1 cellular context compared by ENCODE assay signal in genomic region chr1:204136814-204137213, GRCh38.
TF ChIP-seq lines count a peak whose summit lies in the region.

No MANE protein-coding gene starts in this region.

TF ChIP-seq in GM23338, 12 proteins besides CTCF, POLR2A, EP300 and RAD21 (continued from another document):
- TF ChIP-seq, protein P1, sequence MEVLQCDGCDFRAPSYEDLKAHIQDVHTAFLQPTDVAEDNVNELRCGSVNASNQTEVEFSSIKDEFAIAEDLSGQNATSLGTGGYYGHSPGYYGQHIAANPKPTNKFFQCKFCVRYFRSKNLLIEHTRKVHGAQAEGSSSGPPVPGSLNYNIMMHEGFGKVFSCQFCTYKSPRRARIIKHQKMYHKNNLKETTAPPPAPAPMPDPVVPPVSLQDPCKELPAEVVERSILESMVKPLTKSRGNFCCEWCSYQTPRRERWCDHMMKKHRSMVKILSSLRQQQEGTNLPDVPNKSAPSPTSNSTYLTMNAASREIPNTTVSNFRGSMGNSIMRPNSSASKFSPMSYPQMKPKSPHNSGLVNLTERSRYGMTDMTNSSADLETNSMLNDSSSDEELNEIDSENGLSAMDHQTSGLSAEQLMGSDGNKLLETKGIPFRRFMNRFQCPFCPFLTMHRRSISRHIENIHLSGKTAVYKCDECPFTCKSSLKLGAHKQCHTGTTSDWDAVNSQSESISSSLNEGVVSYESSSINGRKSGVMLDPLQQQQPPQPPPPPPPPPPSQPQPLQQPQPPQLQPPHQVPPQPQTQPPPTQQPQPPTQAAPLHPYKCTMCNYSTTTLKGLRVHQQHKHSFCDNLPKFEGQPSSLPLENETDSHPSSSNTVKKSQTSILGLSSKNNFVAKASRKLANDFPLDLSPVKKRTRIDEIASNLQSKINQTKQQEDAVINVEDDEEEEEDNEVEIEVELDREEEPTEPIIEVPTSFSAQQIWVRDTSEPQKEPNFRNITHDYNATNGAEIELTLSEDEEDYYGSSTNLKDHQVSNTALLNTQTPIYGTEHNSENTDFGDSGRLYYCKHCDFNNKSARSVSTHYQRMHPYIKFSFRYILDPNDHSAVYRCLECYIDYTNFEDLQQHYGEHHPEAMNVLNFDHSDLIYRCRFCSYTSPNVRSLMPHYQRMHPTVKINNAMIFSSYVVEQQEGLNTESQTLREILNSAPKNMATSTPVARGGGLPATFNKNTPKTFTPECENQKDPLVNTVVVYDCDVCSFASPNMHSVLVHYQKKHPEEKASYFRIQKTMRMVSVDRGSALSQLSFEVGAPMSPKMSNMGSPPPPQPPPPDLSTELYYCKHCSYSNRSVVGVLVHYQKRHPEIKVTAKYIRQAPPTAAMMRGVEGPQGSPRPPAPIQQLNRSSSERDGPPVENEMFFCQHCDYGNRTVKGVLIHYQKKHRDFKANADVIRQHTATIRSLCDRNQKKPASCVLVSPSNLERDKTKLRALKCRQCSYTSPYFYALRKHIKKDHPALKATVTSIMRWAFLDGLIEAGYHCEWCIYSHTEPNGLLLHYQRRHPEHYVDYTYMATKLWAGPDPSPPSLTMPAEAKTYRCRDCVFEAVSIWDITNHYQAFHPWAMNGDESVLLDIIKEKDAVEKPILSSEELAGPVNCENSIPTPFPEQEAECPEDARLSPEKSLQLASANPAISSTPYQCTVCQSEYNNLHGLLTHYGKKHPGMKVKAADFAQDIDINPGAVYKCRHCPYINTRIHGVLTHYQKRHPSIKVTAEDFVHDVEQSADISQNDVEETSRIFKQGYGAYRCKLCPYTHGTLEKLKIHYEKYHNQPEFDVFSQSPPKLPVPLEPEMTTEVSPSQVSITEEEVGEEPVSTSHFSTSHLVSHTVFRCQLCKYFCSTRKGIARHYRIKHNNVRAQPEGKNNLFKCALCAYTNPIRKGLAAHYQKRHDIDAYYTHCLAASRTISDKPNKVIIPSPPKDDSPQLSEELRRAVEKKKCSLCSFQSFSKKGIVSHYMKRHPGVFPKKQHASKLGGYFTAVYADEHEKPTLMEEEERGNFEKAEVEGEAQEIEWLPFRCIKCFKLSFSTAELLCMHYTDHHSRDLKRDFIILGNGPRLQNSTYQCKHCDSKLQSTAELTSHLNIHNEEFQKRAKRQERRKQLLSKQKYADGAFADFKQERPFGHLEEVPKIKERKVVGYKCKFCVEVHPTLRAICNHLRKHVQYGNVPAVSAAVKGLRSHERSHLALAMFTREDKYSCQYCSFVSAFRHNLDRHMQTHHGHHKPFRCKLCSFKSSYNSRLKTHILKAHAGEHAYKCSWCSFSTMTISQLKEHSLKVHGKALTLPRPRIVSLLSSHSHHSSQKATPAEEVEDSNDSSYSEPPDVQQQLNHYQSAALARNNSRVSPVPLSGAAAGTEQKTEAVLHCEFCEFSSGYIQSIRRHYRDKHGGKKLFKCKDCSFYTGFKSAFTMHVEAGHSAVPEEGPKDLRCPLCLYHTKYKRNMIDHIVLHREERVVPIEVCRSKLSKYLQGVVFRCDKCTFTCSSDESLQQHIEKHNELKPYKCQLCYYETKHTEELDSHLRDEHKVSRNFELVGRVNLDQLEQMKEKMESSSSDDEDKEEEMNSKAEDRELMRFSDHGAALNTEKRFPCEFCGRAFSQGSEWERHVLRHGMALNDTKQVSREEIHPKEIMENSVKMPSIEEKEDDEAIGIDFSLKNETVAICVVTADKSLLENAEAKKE (CRISPR knock-in tag; IDR thresholded peaks at IDR 0.05) = no peak
- no peak for TF ChIP-seq NANOG (IDR thresholded peaks at IDR 0.05; ENCODE audit: borderline replicate concordance)
- TF ChIP-seq ETS1 (IDR thresholded peaks at IDR 0.05) = no peak
TF ChIP-seq in GM23338: peak in this region for 0.
